8 cellular contexts compared by ENCODE assay signal in genomic region chrX:153334654-153335295, GRCh38. TPM values are rescaled to one million over a fixed set of nuclear protein-coding genes. Genes with fewer than 3 reads are reported as not detected.
DNase-seq lines count a peak whose midpoint lies in the region; ATAC-seq and TF ChIP-seq lines count a peak whose summit lies in the region.

No MANE protein-coding gene starts in this region.

- H3K36me3 Mint-ChIP-seq in activated B cell treated with CpG ODN at 0.5 μM for 24 hours (ENCODE audit: low read depth), result peaks cover 20% of the 10 kb centered on the region

- DNase-seq in HAP-1 (ENCODE audit: low spot score in 2 of 2) (no peak), activated B cell treated with CpG ODN at 0.5 μM for 24 hours (no peak), hepatocyte (ENCODE audit: low spot score) (no peak), smooth muscle cell (lab: John Stamatoyannopoulos, UW; ENCODE audit: unreplicated experiment) (no peak), NCI-H1930 (lab: John Stamatoyannopoulos, UW) (no peak), NCI-H446 treated with DMSO at 0.1 percent for 48 hours (lab: John Stamatoyannopoulos, UW) (no peak), globus pallidus (ENCODE audit: low spot score) (no peak)

- H3K4me1 ChIP-seq in HAP-1 (peaks cover 7% of the 10 kb centered on the region), hepatocyte (ENCODE audit: insufficient read depth) (peaks cover 6% of the 10 kb centered on the region), smooth muscle cell (ENCODE audit: low read depth) (no peaks in the 10 kb centered on the region)

- H3K36me3 ChIP-seq in HAP-1 (replicated peaks) (peaks cover 24% of the 10 kb centered on the region), hepatocyte (replicated peaks; ENCODE audit: insufficient read depth, low read depth) (no peaks in the 10 kb centered on the region), smooth muscle cell (ENCODE audit: low read depth) (no peaks in the 10 kb centered on the region)

- H3K27ac Mint-ChIP-seq in activated B cell treated with CpG ODN at 0.5 μM for 24 hours, result peak overlapping the region; percentile 18

- H3K9me3 Mint-ChIP-seq in activated B cell treated with CpG ODN at 0.5 μM for 24 hours, result no peaks in the 10 kb centered on the region

- CTCF ChIA-PET in activated B cell treated with CpG ODN at 0.5 μM for 24 hours (lab: Charles Lee), result no interaction called here

- no peaks in the 10 kb centered on the region for H3K9me3 ChIP-seq in HAP-1
- H3K9me3 ChIP-seq in hepatocyte (ENCODE audit: low read depth), result no peaks in the 10 kb centered on the region
- no peaks in the 10 kb centered on the region for H3K9me3 ChIP-seq in smooth muscle cell (replicated peaks; ENCODE audit: low read depth)

- H4K20me1 ChIP-seq in hepatocyte (ENCODE audit: insufficient read depth, poor library complexity, severe bottlenecking) (peaks cover 2% of the 10 kb centered on the region), smooth muscle cell (ENCODE audit: low read depth) (peaks cover 47% of the 10 kb centered on the region)

- H3K79me2 ChIP-seq in hepatocyte, result peaks cover 23% of the 10 kb centered on the region
- H3K79me2 ChIP-seq in smooth muscle cell (ENCODE audit: low read depth), result peaks cover 30% of the 10 kb centered on the region

- 59% methylated on average over 6 of the region's 16 CpGs for WGBS in hepatocyte (ENCODE audit: low lambda C conversion rate, missing lambda C conversion rate)
- 52% methylated on average over 13 of the region's 16 CpGs for whole genome bisulfite sequencing in smooth muscle cell (ENCODE audit: low lambda C conversion rate)

- H3K27ac ChIP-seq in hepatocyte, result peak overlapping the region; percentile 73
- peak overlapping the region; percentile 35 for H3K27ac ChIP-seq in smooth muscle cell (ENCODE audit: low read depth)

- POLR2A ChIA-PET in activated B cell treated with CpG ODN at 0.5 μM for 24 hours (lab: Charles Lee), result interaction anchor here (0.6 to 1.0 kb wide), 3 partner anchors 75 to 393 kb away, joined by 3 read pairs; no protein-coding TSS in a partner anchor

- TF ChIP-seq CTCF in activated B cell treated with CpG ODN at 0.5 μM for 24 hours (IDR thresholded peaks at IDR 0.05), result no peak
- no peak for TF ChIP-seq CTCF in hepatocyte (IDR thresholded peaks at IDR 0.05; ENCODE audit: poor library complexity)
- TF ChIP-seq CTCF in smooth muscle cell (IDR thresholded peaks at IDR 0.05; ENCODE audit: borderline replicate concordance, insufficient read depth, poor library complexity, severe bottlenecking), result no peak

- H3K9ac ChIP-seq in smooth muscle cell (ENCODE audit: low read depth), result peak overlapping the region; percentile 89

- peak overlapping the region; percentile 85 for H3K4me3 Mint-ChIP-seq in activated B cell treated with CpG ODN at 0.5 μM for 24 hours

- in situ Hi-C loops in HAP-1 (cut with MboI; ENCODE audit: low sequenced_read_pairs), result no loop called here

- peak overlapping the region; percentile 78 for H3K4me3 ChIP-seq in HAP-1
- H3K4me3 ChIP-seq in hepatocyte, result peak overlapping the region; percentile 77
- H3K4me3 ChIP-seq in smooth muscle cell, result peak overlapping the region; percentile 66

- H3K27me3 ChIP-seq in HAP-1 (ENCODE audit: low read depth), result peaks cover 8% of the 10 kb centered on the region; the same call in 1 of the 2 replicates
- H3K27me3 ChIP-seq in hepatocyte, result no peaks in the 10 kb centered on the region
- H3K27me3 ChIP-seq in smooth muscle cell (ENCODE audit: low read depth), result peaks cover 3% of the 10 kb centered on the region

- H3K9me2 ChIP-seq in hepatocyte (replicated peaks; ENCODE audit: insufficient read depth), result no peaks in the 10 kb centered on the region

- H3K27me3 Mint-ChIP-seq in activated B cell treated with CpG ODN at 0.5 μM for 24 hours, result no peaks in the 10 kb centered on the region

- H3F3A ChIP-seq in smooth muscle cell (ENCODE audit: low read depth), result no peaks in the 10 kb centered on the region

- peaks cover 46% of the 10 kb centered on the region for H3K4me1 Mint-ChIP-seq in activated B cell treated with CpG ODN at 0.5 μM for 24 hours

- intact Hi-C loops in activated B cell treated with CpG ODN at 0.5 μM for 24 hours (cut with micrococcal nuclease), result loop anchor here (1.0 to 5.0 kb wide), 3 partner anchors 78 to 392 kb away; partner anchors contain the start of genes HAUS7 and ZFP92

- ATAC-seq in activated B cell treated with CpG ODN at 0.5 μM for 24 hours (ENCODE audit: low read depth) (no peak), GM18870 (IDR thresholded peaks at IDR 0.05; ENCODE audit: unreplicated experiment) (no peak)

- H3K4me2 ChIP-seq in hepatocyte, result peak overlapping the region; percentile 76
- H3K4me2 ChIP-seq in smooth muscle cell, result peak overlapping the region; percentile 83

- H2AFZ ChIP-seq in hepatocyte (peak overlapping the region; percentile 86), smooth muscle cell (ENCODE audit: low read depth) (no peak overlapping the region)

RNA-seq across cellular contexts. Expression of gene ZNF275, which starts 0.8 kb away (rescaled TPM):
- 19.5 and 22.4 TPM in 2 replicates for total RNA-seq in activated B cell treated with CpG ODN at 0.5 μM for 24 hours
- total RNA-seq in hepatocyte, result 9.9 and 10.2 TPM in 2 replicates
- polyA plus RNA-seq in hepatocyte, result 4.0 and 4.3 TPM in 2 replicates
- total RNA-seq in smooth muscle cell, result 17.8 and 23.7 TPM in 2 replicates
- 6.6 and 9.7 TPM in 2 replicates for polyA plus RNA-seq in smooth muscle cell

RNA-seq across cellular contexts. Expression of gene PNMA6F, which starts 13.2 kb away (rescaled TPM):
- total RNA-seq in activated B cell treated with CpG ODN at 0.5 μM for 24 hours (not detected in 2 replicates), hepatocyte (not detected in 2 replicates), smooth muscle cell (not detected in 2 replicates)
- polyA plus RNA-seq in hepatocyte (not detected in 2 replicates), smooth muscle cell (not detected in 2 replicates)
